In the genomic region with DNA sequence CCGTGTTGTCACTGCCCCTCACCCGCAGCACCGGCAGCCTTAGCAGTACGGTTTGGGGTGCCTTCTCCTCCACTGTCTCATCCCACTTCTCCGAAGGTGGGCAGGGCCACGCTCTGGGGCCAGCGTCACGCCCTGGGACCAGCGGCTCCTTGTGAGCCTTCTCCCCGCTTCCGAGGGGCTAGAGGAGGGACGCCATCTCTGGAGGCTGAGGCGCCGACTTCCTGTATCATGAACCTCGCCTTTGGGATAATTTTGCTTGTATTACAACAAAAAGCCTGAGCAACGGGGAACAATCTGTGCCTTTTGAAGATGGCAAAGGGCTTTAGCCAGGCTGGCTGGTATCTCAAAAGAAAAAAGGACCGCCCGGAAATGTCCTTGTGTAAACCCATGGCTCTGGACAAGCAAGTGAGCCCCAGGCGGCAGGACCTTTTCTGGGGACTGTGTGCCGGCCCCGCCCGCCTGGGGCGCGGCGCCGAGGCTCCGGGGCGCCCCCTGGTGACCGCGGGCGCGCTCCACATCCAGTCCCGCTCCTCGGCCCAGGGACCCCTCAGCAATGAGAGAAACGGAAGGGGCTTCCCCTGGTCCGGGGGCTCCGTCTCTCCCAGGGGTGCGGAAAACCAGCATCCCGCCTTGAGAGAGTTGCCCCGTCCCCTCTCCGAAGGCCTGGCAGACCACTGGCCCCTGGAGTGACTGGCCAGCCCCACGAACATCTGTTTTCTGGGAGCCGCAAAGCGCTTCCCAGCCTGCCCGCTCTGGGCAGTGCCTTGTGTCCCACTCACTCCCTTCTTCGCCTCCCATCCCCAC, we compare ENCODE assay signal across 8 cellular contexts. TPM values are rescaled to one million over a fixed set of nuclear protein-coding genes. Genes with fewer than 3 reads are reported as not detected.
DNase-seq lines count a peak whose midpoint lies in the region; ATAC-seq and TF ChIP-seq lines count a peak whose summit lies in the region.

No MANE protein-coding gene starts in this region.

- peak in 1 of 2 donors; percentile 84 for TF ChIP-seq EP300 in tibial nerve (IDR thresholded peaks at IDR 0.05)

- no peak overlapping the region for H3K27ac ChIP-seq in CD4-positive, CD25-positive, alpha-beta regulatory T cell (ENCODE audit: insufficient read depth, low read length, poor library complexity, severe bottlenecking)
- no peak overlapping the region for H3K27ac ChIP-seq in RWPE2 (ENCODE audit: poor library complexity, severe bottlenecking)
- peak overlapping the region; percentile 86 to 97 (median 92) for H3K27ac ChIP-seq in tibial nerve

- no peaks in the 10 kb centered on the region for H3K9me3 Mint-ChIP-seq in CD4-positive, CD25-positive, alpha-beta regulatory T cell

- no peaks in the 10 kb centered on the region for H3K9me3 ChIP-seq in CD4-positive, CD25-positive, alpha-beta regulatory T cell (ENCODE audit: control insufficient read depth in 2 of 2, low read length in 2 of 2)
- H3K9me3 ChIP-seq in RWPE2 (ENCODE audit: severe bottlenecking) (no peaks in the 10 kb centered on the region), tibial nerve (no peaks in the 10 kb centered on the region)

- H3K4me1 ChIP-seq in CD4-positive, CD25-positive, alpha-beta regulatory T cell (ENCODE audit: control insufficient read depth, insufficient read depth, low read length, poor library complexity, severe bottlenecking): peaks cover 10% of the 10 kb centered on the region
- H3K4me1 ChIP-seq in RWPE2 (ENCODE audit: insufficient read depth, poor library complexity, severe bottlenecking) (peaks cover 18% of the 10 kb centered on the region), tibial nerve (peaks cover 3 to 74% (median 46%) of the 10 kb centered on the region in 4 donors)

- H3K27ac Mint-ChIP-seq in CD4-positive, CD25-positive, alpha-beta regulatory T cell: peak overlapping the region in 1 of 3 donors; percentile 84

- peak; percentile 37 to 64 (median 56) for DNase-seq in CD4-positive, CD25-positive, alpha-beta regulatory T cell
- DNase-seq in GM19238 (ENCODE audit: insufficient read length, low spot score) (peak; percentile 76), RWPE2 (ENCODE audit: low spot score) (no peak), germinal center (ENCODE audit: low spot score) (peak; percentile 81), nucleus accumbens (lab: John Stamatoyannopoulos, UW) (peak in 42 of 56 donors; percentile 27 to 79 (median 52)), tibial nerve (ENCODE audit: low spot score in 2 of 2) (peak; percentile 67 to 74)
- peak; percentile 65 for DNase-seq in activated naive CD4-positive, alpha-beta T cell treated with Interleukin-2 at 50 U/mL for 16 hours

- no peaks in the 10 kb centered on the region for H3K36me3 Mint-ChIP-seq in CD4-positive, CD25-positive, alpha-beta regulatory T cell

- peak in 1 of 2 donors; percentile 45 for TF ChIP-seq POLR2A in tibial nerve (IDR thresholded peaks at IDR 0.05)

- H3K4me1 Mint-ChIP-seq in CD4-positive, CD25-positive, alpha-beta regulatory T cell: peaks cover 0 to 17% (median 0%) of the 10 kb centered on the region in 4 donors

- ATAC-seq in CD4-positive, CD25-positive, alpha-beta regulatory T cell (ENCODE audit: low read depth in 2 of 2): peak; percentile 84 to 85
- ATAC-seq in HG03342 (IDR thresholded peaks at IDR 0.05; ENCODE audit: unreplicated experiment): peak; percentile 75
- ATAC-seq in RWPE2 (ENCODE audit: low read depth): peak; percentile 69

- H3K36me3 ChIP-seq in CD4-positive, CD25-positive, alpha-beta regulatory T cell (ENCODE audit: control insufficient read depth, insufficient read depth, low read length): no peaks in the 10 kb centered on the region
- no peaks in the 10 kb centered on the region for H3K36me3 ChIP-seq in RWPE2 (ENCODE audit: low read depth)
- H3K36me3 ChIP-seq in tibial nerve: peaks cover 0 to 56% (median 6%) of the 10 kb centered on the region in 3 donors

- no peaks in the 10 kb centered on the region for H3K27me3 ChIP-seq in CD4-positive, CD25-positive, alpha-beta regulatory T cell (ENCODE audit: control insufficient read depth, insufficient read depth, low read length)
- H3K27me3 ChIP-seq in RWPE2 (ENCODE audit: insufficient read depth, poor library complexity, severe bottlenecking) (no peaks in the 10 kb centered on the region), tibial nerve (no peaks in the 10 kb centered on the region)

- peak overlapping the region; percentile 77 for H3K4me3 ChIP-seq in CD4-positive, CD25-positive, alpha-beta regulatory T cell (ENCODE audit: low read depth, low read length)
- H3K4me3 ChIP-seq in RWPE2 (ENCODE audit: severe bottlenecking) (peak overlapping the region; percentile 12), tibial nerve (peak overlapping the region; percentile 24 to 70 (median 48))

- peak overlapping the region; percentile 69 to 88 (median 74) for H3K4me3 Mint-ChIP-seq in CD4-positive, CD25-positive, alpha-beta regulatory T cell

- TF ChIP-seq CTCF in RWPE2 (IDR thresholded peaks at IDR 0.05; ENCODE audit: poor library complexity, severe bottlenecking): peak; percentile 89
- TF ChIP-seq CTCF in tibial nerve (IDR thresholded peaks at IDR 0.05): peak; percentile 98 to 99 (median 99)

- peaks cover 5% of the 10 kb centered on the region for H3K27me3 Mint-ChIP-seq in CD4-positive, CD25-positive, alpha-beta regulatory T cell

- 5 to 6% methylated on average over 45 to 46 of the region's 46 CpGs for WGBS in tibial nerve, 2 donors

RNA-seq across cellular contexts. Expression of a gene that starts 3.8 kb away (rescaled TPM):
- total RNA-seq in CD4-positive, CD25-positive, alpha-beta regulatory T cell: 0.44 TPM
- not detected for polyA plus RNA-seq in CD4-positive, CD25-positive, alpha-beta regulatory T cell
- total RNA-seq in tibial nerve: 1,000 to 10,000 TPM in 1 of 4 donors, 100 to 1,000 TPM in 3; 530 to 1,439 (median 798) TPM

RNA-seq across cellular contexts. Expression of a gene that starts 15.2 kb away (rescaled TPM):
- 1.3 TPM for total RNA-seq in CD4-positive, CD25-positive, alpha-beta regulatory T cell
- polyA plus RNA-seq in CD4-positive, CD25-positive, alpha-beta regulatory T cell: under 1 TPM in 3 of 4 donors, not detected in 1; 0.37 to 0.67 (median 0.39) TPM
- total RNA-seq in tibial nerve: 100 to 1,000 TPM; 153 to 275 (median 185) TPM

RNA-seq across cellular contexts. Expression of a gene that starts 25.9 kb away (rescaled TPM):
- 10.7 TPM for total RNA-seq in CD4-positive, CD25-positive, alpha-beta regulatory T cell
- polyA plus RNA-seq in CD4-positive, CD25-positive, alpha-beta regulatory T cell: 10 to 100 TPM; 19.8 to 30.0 (median 25.6) TPM
- total RNA-seq in tibial nerve: 10 to 100 TPM; 23.4 to 30.2 (median 26.0) TPM

Comparison
In these comparisons a context has a peak if more than half of its experiments do, and no peak if none do; other contexts are left out.
1. H3K27ac ChIP-seq: peak in tibial nerve (4 of 4); none in CD4-positive, CD25-positive, alpha-beta regulatory T cell (single experiment) and RWPE2 (single experiment).
2. H3K4me3 ChIP-seq: peak in every context shown above with its lines; median percentile 77 in CD4-positive, CD25-positive, alpha-beta regulatory T cell; 48 in tibial nerve; 12 in RWPE2.
3. RNA of a gene that starts 3.8 kb away (total RNA-seq): 530 to 1,439 TPM in tibial nerve; 0.44 TPM in CD4-positive, CD25-positive, alpha-beta regulatory T cell (single experiment); every median in the first group is over 100 times any median in the second.
4. RNA of a gene that starts 15.2 kb away (total RNA-seq): 153 to 275 TPM in tibial nerve; 1.3 TPM in CD4-positive, CD25-positive, alpha-beta regulatory T cell (single experiment); every median in the first group is over 10 times any median in the second.
5. Peak in every context shown above with its lines, with median percentiles within 50 percentile points of each other: ATAC-seq.